1 cellular context compared by ENCODE assay signal in genomic region chr11:118435893-118436624, GRCh38.
TF ChIP-seq lines count a peak whose summit lies in the region.

TSS of gene KMT2A (plus strand) at chr11:118436492. CDS start at chr11:118436513, 21 bp downstream.

TF ChIP-seq in K562, 482 proteins besides CTCF, POLR2A, EP300 and RAD21 (continued from another document and continues in another):
- TF ChIP-seq AFF4 (CRISPR knock-in tag; IDR thresholded peaks at IDR 0.05) (peak; percentile 82; the same call in 1 of the 2 replicates), PHF21A (IDR thresholded peaks at IDR 0.05; ENCODE audit: borderline replicate concordance, low read depth) (peak; percentile 62; the same call in 1 of the 2 replicates), RERE (CRISPR knock-in tag; IDR thresholded peaks at IDR 0.05; ENCODE audit: borderline replicate concordance) (no peak), AFF1 (IDR thresholded peaks at IDR 0.05; ENCODE audit: low read depth in 1 of 2, partially characterized antibody in 2 of 2) (no peak), GTF2F1 (IDR thresholded peaks at IDR 0.05; ENCODE audit: low read depth, low read length) (no peak), ZNF134 (CRISPR knock-in tag; conservative IDR thresholded peaks at IDR 0.05) (no peak), NELFE (IDR thresholded peaks at IDR 0.05; ENCODE audit: insufficient read depth, insufficient read length) (no peak), FOXP4 (CRISPR knock-in tag; IDR thresholded peaks at IDR 0.05; ENCODE audit: borderline replicate concordance) (peak; percentile 68; the same call in 1 of the 2 replicates), ZNF184 (CRISPR knock-in tag; IDR thresholded peaks at IDR 0.05) (no peak), BDP1 (IDR thresholded peaks at IDR 0.05; ENCODE audit: insufficient read depth, insufficient read length) (no peak), YBX1 (IDR thresholded peaks at IDR 0.05) (no peak), ZNF507 (tag; conservative IDR thresholded peaks at IDR 0.05) (no peak), ZNF124 (CRISPR knock-in tag; IDR thresholded peaks at IDR 0.05) (no peak), ZNF707 (CRISPR knock-in tag; conservative IDR thresholded peaks at IDR 0.05) (no peak), THRAP3 (IDR thresholded peaks at IDR 0.05; ENCODE audit: borderline replicate concordance) (no peak), ELK3 (CRISPR knock-in tag; IDR thresholded peaks at IDR 0.05) (no peak), ZNF561 (CRISPR knock-in tag; conservative IDR thresholded peaks at IDR 0.05) (no peak), POLR3G (IDR thresholded peaks at IDR 0.05; ENCODE audit: extremely low read depth, insufficient read length, insufficient replicate concordance) (no peak), TARDBP (IDR thresholded peaks at IDR 0.05) (peak; percentile 99), ILF3 (IDR thresholded peaks at IDR 0.05; ENCODE audit: borderline replicate concordance) (no peak), WHSC1 (IDR thresholded peaks at IDR 0.05; ENCODE audit: low read length) (no peak), NCOR1 (IDR thresholded peaks at IDR 0.05) (peak; percentile 98), ELK1 (CRISPR knock-in tag; IDR thresholded peaks at IDR 0.05) (no peak), CHAMP1 (IDR thresholded peaks at IDR 0.05) (no peak), MTA3 (IDR thresholded peaks at IDR 0.05; ENCODE audit: borderline replicate concordance) (peak; percentile 20; the same call in 1 of the 2 replicates), ZNF23 (CRISPR knock-in tag; IDR thresholded peaks at IDR 0.05) (no peak), POLR2B (IDR thresholded peaks at IDR 0.05; ENCODE audit: low read depth, partially characterized antibody) (peak; percentile 12), GATA2 (CRISPR knock-in tag; IDR thresholded peaks at IDR 0.05) (no peak), HBP1 (CRISPR knock-in tag; IDR thresholded peaks at IDR 0.05) (no peak), ZNF280B (CRISPR knock-in tag; IDR thresholded peaks at IDR 0.05) (no peak), BRD4 (IDR thresholded peaks at IDR 0.05) (no peak; the same call in 1 of the 2 replicates), RBM39 (optimal IDR thresholded peaks at IDR 0.05; ENCODE audit: low read depth, low read length) (no peak), ZNF212 (CRISPR knock-in tag; IDR thresholded peaks at IDR 0.05) (no peak), TOE1 (IDR thresholded peaks at IDR 0.05; ENCODE audit: borderline replicate concordance) (peak; percentile 83; the same call in 1 of the 2 replicates), TOE1 (CRISPR knock-in tag; IDR thresholded peaks at IDR 0.05; ENCODE audit: borderline replicate concordance, low read depth) (peak; percentile 69; the same call in 1 of the 2 replicates)
